ENCODE assay signal across 8 cellular contexts in the genomic region with DNA sequence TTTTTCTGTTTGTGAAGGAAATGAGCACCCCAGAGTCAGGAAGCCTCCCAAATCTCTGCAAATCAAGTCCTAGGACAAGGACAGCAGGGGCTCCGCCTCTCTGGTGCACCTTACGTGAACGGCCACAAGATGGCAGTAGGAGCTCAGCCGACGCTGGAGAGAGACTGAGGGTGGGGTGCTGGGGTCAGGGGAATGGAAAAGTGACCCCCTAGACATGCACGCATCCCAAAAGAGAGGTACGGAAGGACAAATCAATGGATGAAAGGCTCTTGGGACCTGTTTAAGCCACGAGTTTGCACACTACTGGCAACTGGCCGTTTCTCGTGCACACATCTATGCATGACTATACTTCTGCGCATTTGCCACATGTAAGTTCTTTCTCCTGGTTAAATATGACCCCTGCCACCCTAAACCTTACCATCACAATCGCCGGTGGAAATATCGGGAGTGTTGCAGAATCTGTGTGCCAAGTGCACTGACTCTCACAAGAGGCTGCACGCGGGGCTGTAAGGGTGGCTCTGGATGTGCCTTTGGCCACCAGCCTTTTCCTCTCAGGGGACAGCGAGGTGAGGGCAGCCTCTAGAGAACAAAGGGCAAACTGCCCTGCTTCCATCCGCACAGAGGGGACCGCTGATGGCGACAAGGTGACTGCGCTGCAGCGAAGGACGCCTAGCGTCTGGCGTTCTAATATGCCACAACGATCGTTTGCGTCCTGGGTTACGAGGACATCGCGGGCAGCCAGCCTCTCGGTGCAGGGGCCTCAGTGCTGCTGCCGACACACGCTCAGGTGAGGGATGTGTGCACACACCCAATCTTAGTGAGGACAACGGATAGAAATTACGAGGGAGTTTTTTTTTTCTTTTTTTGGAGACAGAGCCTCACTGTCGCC.
DNase-seq lines count a peak whose midpoint lies in the region; ATAC-seq and TF ChIP-seq lines count a peak whose summit lies in the region.

No MANE protein-coding gene starts in this region.

- H3K27ac Mint-ChIP-seq in natural killer cell: no peak overlapping the region

- peaks cover 0 to 4% of the 10 kb centered on the region in 2 donors for H3K27me3 Mint-ChIP-seq in natural killer cell (ENCODE audit: low read depth in 2 of 2)

- DNase-seq in BJ (ENCODE audit: low read depth): no peak
- DNase-seq in HCEC 1CT: peak; percentile 32
- peak; percentile 42 for DNase-seq in NCI-H82 treated with DMSO at 0.1 percent for 48 hours (lab: John Stamatoyannopoulos, UW; ENCODE audit: unreplicated experiment)
- peak; percentile 52 for DNase-seq in activated T-cell treated with anti-CD3 and anti-CD28 coated beads for 48 hours (ENCODE audit: low read depth)
- no peak for DNase-seq in esophagus squamous epithelium (lab: John Stamatoyannopoulos, UW)
- DNase-seq in natural killer cell: peak; percentile 57
- DNase-seq in stomach: peak; percentile 54

- TF ChIP-seq CTCF in BJ (IDR thresholded peaks at IDR 0.05; ENCODE audit: insufficient read depth, low read depth, low read length) (peak; percentile 96), esophagus squamous epithelium (IDR thresholded peaks at IDR 0.05) (peak; percentile 79 to 89 (median 85)), natural killer cell (IDR thresholded peaks at IDR 0.05) (peak; percentile 85), stomach (IDR thresholded peaks at IDR 0.05) (peak in 5 of 7 experiments; percentile 78 to 93 (median 88))

- CTCF ChIA-PET in BJ (lab: Yijun Ruan, JAX): interaction anchor here (0.6 to 11.3 kb wide), 18 partner anchors 9 to 716 kb away, joined by 3 to 96 read pairs (median 5); no protein-coding TSS in a partner anchor

- H3K4me1 Mint-ChIP-seq in natural killer cell: peaks cover 6 to 19% of the 10 kb centered on the region in 2 donors

- no peak for TF ChIP-seq EP300 in stomach (IDR thresholded peaks at IDR 0.05)

- H3K36me3 ChIP-seq in BJ (ENCODE audit: control insufficient read depth, insufficient read depth, low read length) (no peaks in the 10 kb centered on the region), esophagus squamous epithelium (no peaks in the 10 kb centered on the region), stomach (no peaks in the 10 kb centered on the region)

- H3K4me3 ChIP-seq in BJ (ENCODE audit: low read depth, low read length) (no peak overlapping the region), esophagus squamous epithelium (no peak overlapping the region), stomach (no peak overlapping the region)

- intact Hi-C loops in esophagus squamous epithelium (cut with DNase I): loop anchor here (5.0 kb wide), 1 partner anchor 613 kb away; no protein-coding TSS in a partner anchor
- intact Hi-C loops in natural killer cell (cut with micrococcal nuclease): loop anchor here (1.0 to 2.0 kb wide), 2 partner anchors 614 to 715 kb away; no protein-coding TSS in a partner anchor
- intact Hi-C loops in stomach (cut with DNase I; ENCODE audit: low total_unique reads): loop anchor here (5.0 kb wide), 1 partner anchor 613 kb away; no protein-coding TSS in a partner anchor

- POLR2A ChIA-PET in BJ (lab: Charles Lee): no interaction called here

- H3K27ac ChIP-seq in esophagus squamous epithelium (no peak overlapping the region), stomach (no peak overlapping the region)

- TF ChIP-seq POLR2A in esophagus squamous epithelium (IDR thresholded peaks at IDR 0.05): no peak
- no peak for TF ChIP-seq POLR2A in stomach (IDR thresholded peaks at IDR 0.05)

- 58 to 69% methylated on average over 20 to 24 of the region's 37 CpGs for WGBS in esophagus squamous epithelium, 2 donors
- WGBS in stomach, 5 donors: 65 to 71% (median 69%) methylated on average over 36 to 37 of the region's 37 CpGs

- H3K36me3 Mint-ChIP-seq in natural killer cell: no peaks in the 10 kb centered on the region

- no peak overlapping the region for H3K4me3 Mint-ChIP-seq in natural killer cell

- H3K4me1 ChIP-seq in esophagus squamous epithelium (peaks cover 0 to 16% (median 4%) of the 10 kb centered on the region in 3 donors), stomach (peaks cover 4 to 18% (median 7%) of the 10 kb centered on the region in 4 donors)

- H3K27me3 ChIP-seq in BJ (ENCODE audit: control insufficient read depth, insufficient read depth, low read length) (no peaks in the 10 kb centered on the region), esophagus squamous epithelium (no peaks in the 10 kb centered on the region), stomach (no peaks in the 10 kb centered on the region)

- no peaks in the 10 kb centered on the region for H3K9me3 ChIP-seq in esophagus squamous epithelium
- H3K9me3 ChIP-seq in stomach: peaks cover 0 to 6% (median 0%) of the 10 kb centered on the region in 4 donors

- ATAC-seq in natural killer cell (peak; percentile 59 to 79 (median 61)), HG03039 (IDR thresholded peaks at IDR 0.05; ENCODE audit: unreplicated experiment) (no peak)

- no peaks in the 10 kb centered on the region for H3K9me3 Mint-ChIP-seq in natural killer cell

Comparison
In these comparisons a context has a peak if more than half of its experiments do, and no peak if none do; other contexts are left out.
1. DNase-seq: peak in HCEC 1CT (single experiment), NCI-H82 treated with DMSO at 0.1 percent for 48 hours (single experiment), activated T-cell treated with anti-CD3 and anti-CD28 coated beads for 48 hours (single experiment), natural killer cell (single experiment) and stomach (single experiment); none in BJ (single experiment) and esophagus squamous epithelium (single experiment).
2. Peak in every context shown above with its lines, with median percentiles within 50 percentile points of each other: CTCF ChIP-seq.